Comparison of ENCODE assay signal across 18 cellular contexts in the genomic region with DNA sequence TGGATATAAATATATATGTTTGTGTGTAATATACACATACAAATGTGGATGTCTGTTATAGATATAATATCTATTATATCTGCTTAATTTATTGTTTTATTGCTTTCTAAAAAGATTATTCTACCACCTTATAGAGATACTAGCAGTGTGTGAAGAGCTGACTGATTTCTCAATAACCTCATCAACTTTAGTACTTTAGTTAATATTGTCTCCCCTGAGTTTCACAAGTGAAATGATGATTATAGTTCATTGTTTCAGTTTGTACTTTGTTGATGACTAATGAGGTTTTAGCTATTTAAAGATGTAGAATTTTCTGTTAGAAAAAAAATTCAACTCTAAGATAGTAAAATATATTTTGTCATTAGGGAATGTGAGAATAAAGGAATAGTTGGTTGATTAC. TPM values are rescaled to one million over a fixed set of nuclear protein-coding genes. Genes with fewer than 3 reads are reported as not detected.
A peak's percentile ranks its signal among the peaks of the same experiment; 100 is the strongest.
DNase-seq lines count a peak whose midpoint lies in the region; ATAC-seq and TF ChIP-seq lines count a peak whose summit lies in the region.
"Had no signal": no experiment of that assay in that cellular context is flagged by ENCODE, and none has a peak within 500 bp of the region (broad histone marks: within the 10 kb centered on the region; RNA-seq: fewer than 3 reads in every experiment).

No MANE protein-coding gene starts in this region.

- BruUV-seq in Caco-2 (replicated peaks; lab: Mats Ljungman, UMichigan): no TSS peak

- POLR2A ChIA-PET in Caco-2 (lab: Charles Lee): no interaction called here

- no peak for TF ChIP-seq CTCF in Caco-2 (IDR thresholded peaks at IDR 0.05; ENCODE audit: insufficient read depth in 1 of 2, low read depth in 1 of 2, low read length in 1 of 2, severe bottlenecking in 1 of 2, unreplicated experiment in 1 of 2)

- H3K36me3 ChIP-seq in Caco-2 (ENCODE audit: control insufficient read depth, insufficient read depth, low read length): no peaks in the 10 kb centered on the region

- CTCF ChIA-PET in Caco-2 (lab: Charles Lee): no interaction called here

- peaks cover 8% of the 10 kb centered on the region for H3K9me3 Mint-ChIP-seq in Caco-2 (ENCODE audit: unreplicated experiment)

- peaks cover 14% of the 10 kb centered on the region for H3K36me3 Mint-ChIP-seq in Caco-2 (ENCODE audit: insufficient read depth, unreplicated experiment)

- DNase-seq in COLO829 (ENCODE audit: low spot score): no peak
- no peak for DNase-seq in NCI-H1417 treated with DMSO at 0.1 percent for 48 hours (lab: John Stamatoyannopoulos, UW)
- no peak for DNase-seq in CD1c-positive myeloid dendritic cell (ENCODE audit: extremely low spot score)
- DNase-seq in Caco-2: no peak
- DNase-seq: activated CD8-positive, alpha-beta memory T cell treated with anti-CD3 and anti-CD28 coated beads, Interleukin-2, amount 50 U/mL, for 48 hours; cortex of kidney; EL; immature natural killer cell; MG63; NCI-H510A; posterior cingulate gyrus; stimulated activated CD4-positive, alpha-beta T cell treated with anti-CD3 and anti-CD28 coated beads, Interleukin-1b, Interleukin-23, amount 100 ng/mL, for 48 hours had no signal

- ATAC-seq in GM18508 (IDR thresholded peaks at IDR 0.05; ENCODE audit: insufficient read depth, unreplicated experiment) (peak; percentile 84), GM19468 (IDR thresholded peaks at IDR 0.05; ENCODE audit: extremely low read depth, unreplicated experiment) (peak; percentile 74), HG02973 (IDR thresholded peaks at IDR 0.05; ENCODE audit: unreplicated experiment) (peak; percentile 96), HG03565 (IDR thresholded peaks at IDR 0.05; ENCODE audit: unreplicated experiment) (peak; percentile 94)
- ATAC-seq: stimulated activated memory B cell treated with anti-CD40 and anti-IgM and Interleukin-4, amounts not matched to agents 10 μg/mL and 1 μg/mL and 100 μg/mL, for 72 hours had no signal

- no peaks in the 10 kb centered on the region for H3K27me3 Mint-ChIP-seq in Caco-2 (ENCODE audit: insufficient read depth, unreplicated experiment)
- H3K27me3 Mint-ChIP-seq: stimulated activated memory B cell treated with anti-CD40 and anti-IgM and Interleukin-4, amounts not matched to agents 10 μg/mL and 1 μg/mL and 100 μg/mL, for 72 hours had no signal

- H3K4me1 ChIP-seq in Caco-2: no peaks in the 10 kb centered on the region

- no peak overlapping the region for H3K27ac Mint-ChIP-seq in Caco-2 (ENCODE audit: unreplicated experiment)
- H3K27ac Mint-ChIP-seq: immature natural killer cell; stimulated activated memory B cell treated with anti-CD40 and anti-IgM and Interleukin-4, amounts not matched to agents 10 μg/mL and 1 μg/mL and 100 μg/mL, for 72 hours had no signal

- H3K4me3 Mint-ChIP-seq in Caco-2 (ENCODE audit: unreplicated experiment): no peak overlapping the region
- H3K4me3 Mint-ChIP-seq: immature natural killer cell; stimulated activated memory B cell treated with anti-CD40 and anti-IgM and Interleukin-4, amounts not matched to agents 10 μg/mL and 1 μg/mL and 100 μg/mL, for 72 hours had no signal

- H3K4me1 Mint-ChIP-seq in Caco-2 (ENCODE audit: low read depth, unreplicated experiment): no peaks in the 10 kb centered on the region

- H3K9me3 ChIP-seq in Caco-2: no peaks in the 10 kb centered on the region

- intact Hi-C loops in Caco-2 (cut with micrococcal nuclease; ENCODE audit: unreplicated experiment): no loop called here

- H3K27me3 ChIP-seq in Caco-2 (replicated peaks; ENCODE audit: control insufficient read depth, insufficient read depth, low read length): no peaks in the 10 kb centered on the region
- H3K27me3 ChIP-seq: MG63 had no signal

- no peak overlapping the region for H3K4me3 ChIP-seq in Caco-2 (ENCODE audit: low read depth, low read length)
- H3K4me3 ChIP-seq: MG63 had no signal

RNA-seq across cellular contexts. Expression of a gene that starts 11.4 kb away (rescaled TPM):
- total RNA-seq in Caco-2 (2022): 34.6 and 38.4 TPM in 2 replicates

RNA-seq across cellular contexts. Expression of a gene that starts 15.1 kb away (rescaled TPM):
- 0.61 and 0.63 TPM in 2 replicates for total RNA-seq in Caco-2 (2022)
- total RNA-seq: mononuclear cell had no signal
